10 cellular contexts compared by ENCODE assay signal in genomic region chr2:9247786-9248185, GRCh38. TPM values are rescaled to one million over a fixed set of nuclear protein-coding genes. Genes with fewer than 3 reads are reported as not detected.
A peak's percentile ranks its signal among the peaks of the same experiment; 100 is the strongest.
DNase-seq lines count a peak whose midpoint lies in the region; ATAC-seq and TF ChIP-seq lines count a peak whose summit lies in the region.
"Had no signal": no experiment of that assay in that cellular context is flagged by ENCODE, and none has a peak within 500 bp of the region (broad histone marks: within the 10 kb centered on the region; RNA-seq: fewer than 3 reads in every experiment).

No MANE protein-coding gene starts in this region.

- TF ChIP-seq RAD21 in liver (IDR thresholded peaks at IDR 0.05) = peak in 1 of 2 donors; percentile 54

- 35% methylated on average over 6 of the region's 6 CpGs for WGBS in liver

- no peak overlapping the region for H3K4me3 ChIP-seq in liver (ENCODE audit: low read depth in 1 of 3, low read length in 3 of 3)

- ATAC-seq in HG03196 (IDR thresholded peaks at IDR 0.05; ENCODE audit: unreplicated experiment) = no peak
- no peak for ATAC-seq in GM18511 (IDR thresholded peaks at IDR 0.05; ENCODE audit: unreplicated experiment)
- ATAC-seq: activated CD4-positive, CD25-positive, alpha-beta regulatory T cell treated with anti-CD3 and anti-CD28 coated beads, Interleukin-2, amount 50 U/mL, for 24 hours had no signal

- H3K9me3 ChIP-seq in liver (ENCODE audit: control insufficient read depth in 4 of 4, low read length in 3 of 4) = no peaks in the 10 kb centered on the region

- H3K36me3 ChIP-seq in liver (ENCODE audit: control insufficient read depth in 4 of 4, insufficient read depth in 3 of 4, low read depth in 1 of 4, low read length in 3 of 4) = no peaks in the 10 kb centered on the region

- POLR2A ChIA-PET in GM10248 (lab: Yijun Ruan, JAX) = no interaction called here

- no peak overlapping the region for H3K27ac ChIP-seq in liver (ENCODE audit: low read depth in 1 of 2, low read length in 2 of 2)

- H3K9ac ChIP-seq in liver (ENCODE audit: low read depth in 1 of 2, low read length in 2 of 2) = no peak overlapping the region

- DNase-seq in A172 (ENCODE audit: low spot score) (peak; percentile 21), NCI-H2029 (lab: John Stamatoyannopoulos, UW) (peak; percentile 14), amniotic epithelial cell (ENCODE audit: low read depth) (peak; percentile 41), GM10248 (ENCODE audit: extremely low spot score) (no peak)
- no peak for DNase-seq in activated CD4-positive, alpha-beta T cell treated with anti-CD3 and anti-CD28 coated beads for 4 hours
- DNase-seq: nucleus accumbens had no signal

- CTCF ChIA-PET in GM10248 (lab: Yijun Ruan, JAX) = interaction anchor here (1.6 kb wide), 1 partner anchor 9 kb away, joined by 3 read pairs; no protein-coding TSS in a partner anchor

- no peaks in the 10 kb centered on the region for H3K27me3 ChIP-seq in liver (ENCODE audit: control insufficient read depth in 4 of 4, insufficient read depth in 4 of 4, low read length in 3 of 4)

- TF ChIP-seq CTCF in liver (IDR thresholded peaks at IDR 0.05; ENCODE audit: low read depth, low read length, missing input control) = no peak
- TF ChIP-seq CTCF in GM10248 (IDR thresholded peaks at IDR 0.05; ENCODE audit: control extremely low read depth, extremely low read depth, low read depth, missing control alignments) = no peak

- H3K4me1 ChIP-seq in liver (ENCODE audit: control insufficient read depth in 4 of 4, insufficient read depth in 4 of 4, low read length in 3 of 4) = peaks cover 2 to 8% (median 6%) of the 10 kb centered on the region in 4 donors

TF ChIP-seq in liver, 16 proteins besides CTCF, POLR2A, EP300 and RAD21:
- TF ChIP-seq FOXA2 (IDR thresholded peaks at IDR 0.05) (no peak), HNF4A (conservative IDR thresholded peaks at IDR 0.05) (peak in 1 of 2 donors; percentile 14), HNF4G (IDR thresholded peaks at IDR 0.05) (no peak), GABPA (IDR thresholded peaks at IDR 0.05 in 1 of 2, conservative IDR thresholded peaks at IDR 0.05 in 1 of 2) (no peak), RXRA (IDR thresholded peaks at IDR 0.05) (peak; percentile 5 to 42), NR2F2 (IDR thresholded peaks at IDR 0.05) (peak; percentile 99), SP1 (IDR thresholded peaks at IDR 0.05) (no peak), EGR1 (IDR thresholded peaks at IDR 0.05; ENCODE audit: low read depth in 2 of 2) (no peak)
TF ChIP-seq in liver: peak in this region for 3.

RNA-seq across cellular contexts. Expression of gene ASAP2, which starts 41.2 kb away (rescaled TPM):
- 20.4 and 24.4 TPM in 2 replicates for total RNA-seq in A172 (2014; rRNA removed; shearing (Covaris generic))
- total RNA-seq in liver = 1 to 10 TPM; 3.5 to 5.9 TPM
- polyA plus RNA-seq in liver = 1 to 10 TPM in 1 of 2 donors, under 1 TPM in 1; 0.36 to 1.6 TPM

Comparison
In these comparisons a context has a peak if more than half of its experiments do, and no peak if none do; other contexts are left out.
1. DNase-seq: peak in A172 (single experiment), NCI-H2029 (single experiment) and amniotic epithelial cell (single experiment); none in activated CD4-positive, alpha-beta T cell treated with anti-CD3 and anti-CD28 coated beads for 4 hours (0 of 2) and GM10248 (single experiment).